8 cellular contexts compared by ENCODE assay signal in the genomic region with DNA sequence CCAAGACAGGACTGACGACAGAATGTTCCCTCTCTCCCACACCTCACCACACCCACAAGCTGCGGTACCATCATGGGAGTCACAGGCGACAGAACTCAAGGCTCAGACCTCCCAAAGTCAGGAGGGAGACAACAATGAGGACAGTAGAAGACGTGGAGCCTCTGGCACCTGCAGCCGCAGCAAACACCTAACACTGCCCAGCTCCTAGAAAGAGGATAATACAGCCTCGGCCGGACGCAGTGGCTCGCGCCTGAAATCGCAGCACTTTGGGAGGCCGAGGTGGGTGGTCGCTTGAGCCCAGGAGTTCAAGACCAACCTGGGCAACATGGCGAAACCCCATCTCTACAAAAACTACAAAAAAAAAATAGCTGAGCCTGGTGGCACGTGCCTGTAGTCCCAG. TPM values are rescaled to one million over a fixed set of nuclear protein-coding genes. Genes with fewer than 3 reads are reported as not detected.
"Had no signal": no experiment of that assay in that cellular context is flagged by ENCODE, and none has a peak within 500 bp of the region (broad histone marks: within the 10 kb centered on the region; RNA-seq: fewer than 3 reads in every experiment).

No MANE protein-coding gene starts in this region.

- DNase-seq: GOT3, H9, HCEC 1CT, KBM-7 had no signal

- FAIRE-seq: HepG2 had no signal

- ATAC-seq: HepG2 had no signal

- H3K4me2 ChIP-seq: KMS-11 had no signal

- H3K27ac ChIP-seq: HL-60, KMS-11 had no signal

- H3K9ac ChIP-seq: KMS-11 had no signal

RNA-seq across cellular contexts. Expression of gene PRDM12, which starts 13.2 kb away (rescaled TPM):
- total RNA-seq: H9 had no signal
- polyA plus RNA-seq: IgD-negative memory B cell had no signal
